Comparison of ENCODE assay signal across 11 cellular contexts in genomic region chr12:66092559-66093269, GRCh38. TPM values are rescaled to one million over a fixed set of nuclear protein-coding genes. Genes with fewer than 3 reads are reported as not detected.
DNase-seq lines count a peak whose midpoint lies in the region; ATAC-seq and TF ChIP-seq lines count a peak whose summit lies in the region.
"Had no signal": no experiment of that assay in that cellular context is flagged by ENCODE, and none has a peak within 500 bp of the region (broad histone marks: within the 10 kb centered on the region; RNA-seq: fewer than 3 reads in every experiment).

No MANE protein-coding gene starts in this region.

- H3K9me3 Mint-ChIP-seq in Calu3 (ENCODE audit: low read depth, unreplicated experiment), result no peaks in the 10 kb centered on the region
- peaks cover 9% of the 10 kb centered on the region for H3K9me3 Mint-ChIP-seq in HFFc6
- no peaks in the 10 kb centered on the region for H3K9me3 Mint-ChIP-seq in T-cell

- H3K36me3 ChIP-seq in RWPE2 (ENCODE audit: low read depth), result no peaks in the 10 kb centered on the region

- H3K36me3 Mint-ChIP-seq in Calu3 (ENCODE audit: insufficient read depth, unreplicated experiment), result no peaks in the 10 kb centered on the region
- no peaks in the 10 kb centered on the region for H3K36me3 Mint-ChIP-seq in HFFc6 (ENCODE audit: low read depth)
- H3K36me3 Mint-ChIP-seq in T-cell, result no peaks in the 10 kb centered on the region

- H3K27me3 Mint-ChIP-seq in Calu3 (ENCODE audit: unreplicated experiment) (peaks cover 9% of the 10 kb centered on the region), HFFc6 (ENCODE audit: insufficient read depth) (peaks cover 5% of the 10 kb centered on the region), T-cell (peaks cover 19 to 20% of the 10 kb centered on the region in 2 donors)

- H3K4me3 Mint-ChIP-seq in Calu3 (ENCODE audit: low read depth, unreplicated experiment) (no peak overlapping the region), HFFc6 (no peak overlapping the region; the same call in 1 of the 2 replicates), T-cell (no peak overlapping the region)

- H3K27ac ChIP-seq in RWPE2 (ENCODE audit: poor library complexity, severe bottlenecking), result no peak overlapping the region
- H3K27ac ChIP-seq: HL-60 had no signal

- intact Hi-C loops in Calu3 (cut with micrococcal nuclease; ENCODE audit: unreplicated experiment), result no loop called here

- peaks cover 9% of the 10 kb centered on the region for H3K4me1 Mint-ChIP-seq in Calu3 (ENCODE audit: low read depth, unreplicated experiment)
- H3K4me1 Mint-ChIP-seq in HFFc6 (ENCODE audit: low read depth), result peaks cover 10% of the 10 kb centered on the region
- H3K4me1 Mint-ChIP-seq in T-cell, result no peaks in the 10 kb centered on the region

- no peak overlapping the region for H3K4me3 ChIP-seq in RWPE2 (ENCODE audit: severe bottlenecking)

- no peak for TF ChIP-seq CTCF in Calu3 (IDR thresholded peaks at IDR 0.05; ENCODE audit: unreplicated experiment)
- TF ChIP-seq CTCF in HFFc6 (IDR thresholded peaks at IDR 0.05), result no peak
- TF ChIP-seq CTCF in RWPE2 (IDR thresholded peaks at IDR 0.05; ENCODE audit: poor library complexity, severe bottlenecking), result no peak

- no peak overlapping the region for H3K27ac Mint-ChIP-seq in Calu3 (ENCODE audit: unreplicated experiment)
- H3K27ac Mint-ChIP-seq in HFFc6, result peak overlapping the region; percentile 61
- no peak overlapping the region for H3K27ac Mint-ChIP-seq in T-cell
- H3K27ac Mint-ChIP-seq: progenitor cell of endocrine pancreas had no signal

- peak; percentile 72 for DNase-seq in Calu3
- DNase-seq in HFFc6, result no peak
- no peak for DNase-seq in RWPE2 (ENCODE audit: low spot score)
- DNase-seq in kidney tubule cell (ENCODE audit: low spot score), result peak; percentile 83
- no peak for DNase-seq in NCI-H69 (lab: John Stamatoyannopoulos, UW)
- no peak for DNase-seq in NCI-H187 treated with DMSO at 0.1 percent for 48 hours (lab: John Stamatoyannopoulos, UW)
- DNase-seq in T-cell, result no peak
- no peak for DNase-seq in NCI-H510A (lab: John Stamatoyannopoulos, UW)
- DNase-seq: NCI-H2171 treated with DMSO at 0.1 percent for 48 hours had no signal

- BruUV-seq in Calu3 (replicated peaks; lab: Mats Ljungman, UMichigan), result no TSS peak

- POLR2A ChIA-PET in T-cell (lab: Charles Lee), result no interaction called here

- H3K9me3 ChIP-seq in RWPE2 (ENCODE audit: severe bottlenecking), result no peaks in the 10 kb centered on the region

- CTCF ChIA-PET in Calu3 (lab: Charles Lee) (no interaction called here), T-cell (lab: Charles Lee) (no interaction called here)

- H3K4me1 ChIP-seq in RWPE2 (ENCODE audit: insufficient read depth, poor library complexity, severe bottlenecking), result peaks cover 5% of the 10 kb centered on the region

- ATAC-seq in RWPE2 (ENCODE audit: low read depth), result peak; percentile 48; the same call in 1 of the 3 replicates
- no peak for ATAC-seq in T-cell (replicated peaks in 1 of 4)

- H3K27me3 ChIP-seq in RWPE2 (ENCODE audit: insufficient read depth, poor library complexity, severe bottlenecking), result no peaks in the 10 kb centered on the region

RNA-seq across cellular contexts. Expression of gene LLPH, which starts 37.8 kb away (rescaled TPM):
- total RNA-seq in Calu3 (2022), result 46.6 and 47.2 TPM in 2 replicates
- total RNA-seq in HFFc6 (2021; fragmentation: NEBNext Ultra II Directional; extraction: Animal tissue kit (Norgen Biotek cat#: 25700)), result 10 to 100 TPM; 41.1 to 53.1 (median 45.5) TPM
- 10 to 100 TPM; 16.6 to 24.3 (median 22.3) TPM for total RNA-seq in T-cell

Comparison
In these comparisons a context has a peak if more than half of its experiments do, and no peak if none do; other contexts are left out.
1. DNase-seq: peak in Calu3 (single experiment) and kidney tubule cell (single experiment); none in HFFc6 (single experiment), RWPE2 (single experiment), NCI-H69 (single experiment), NCI-H187 treated with DMSO at 0.1 percent for 48 hours (single experiment), T-cell (0 of 34) and NCI-H510A (single experiment).